Comparison of ENCODE assay signal across 15 cellular contexts in genomic region chr13:99125335-99125915, GRCh38.
DNase-seq lines count a peak whose midpoint lies in the region; TF ChIP-seq lines count a peak whose summit lies in the region.
"Had no signal": no experiment of that assay in that cellular context is flagged by ENCODE, and none has a peak within 500 bp of the region (broad histone marks: within the 10 kb centered on the region; RNA-seq: fewer than 3 reads in every experiment).

No MANE protein-coding gene starts in this region.

- H3K9ac ChIP-seq in OCI-LY3 (ENCODE audit: low read length): peak overlapping the region; percentile 55

- H3K36me3 ChIP-seq in OCI-LY3 (replicated peaks; ENCODE audit: low read depth, low read length): peaks cover 9% of the 10 kb centered on the region
- H3K36me3 ChIP-seq in ascending aorta: no peaks in the 10 kb centered on the region
- H3K36me3 ChIP-seq in osteoblast (ENCODE audit: insufficient read depth, low read length): no peaks in the 10 kb centered on the region
- no peaks in the 10 kb centered on the region for H3K36me3 ChIP-seq in HAP-1 (replicated peaks)
- H3K36me3 ChIP-seq in H7 (replicated peaks; ENCODE audit: control insufficient read depth, insufficient read depth, low read length): no peaks in the 10 kb centered on the region
- H3K36me3 ChIP-seq: esophagus muscularis mucosa, spleen had no signal

- peak overlapping the region; percentile 77 for H3K27ac Mint-ChIP-seq in T-helper 2 cell treated with Interferon-gamma antibody and Interleukin-4, amounts not matched to agents 5 μg/mL and 100 μg/mL, for 36 hours
- H3K27ac Mint-ChIP-seq: CD8-positive, alpha-beta T cell; dendritic cell treated with granulocyte-macrophage colony-stimulating factor and Interleukin-4, amounts not matched to agents 40 ng/mL and 50 ng/mL, for 4 days had no signal

- TF ChIP-seq CTCF in OCI-LY3 (IDR thresholded peaks at IDR 0.05; ENCODE audit: low read depth, low read length): no peak
- no peak for TF ChIP-seq CTCF in ascending aorta (IDR thresholded peaks at IDR 0.05)
- no peak for TF ChIP-seq CTCF in osteoblast (IDR thresholded peaks at IDR 0.05; ENCODE audit: extremely low read depth, low read depth, low read length)

- H4K20me1 ChIP-seq in OCI-LY3 (ENCODE audit: insufficient read depth, low read length) (no peaks in the 10 kb centered on the region), osteoblast (ENCODE audit: insufficient read depth, low read length) (no peaks in the 10 kb centered on the region)

- H3K9me3 Mint-ChIP-seq in T-helper 2 cell treated with Interferon-gamma antibody and Interleukin-4, amounts not matched to agents 5 μg/mL and 100 μg/mL, for 36 hours: peaks cover 4% of the 10 kb centered on the region
- H3K9me3 Mint-ChIP-seq: CD8-positive, alpha-beta T cell; dendritic cell treated with granulocyte-macrophage colony-stimulating factor and Interleukin-4, amounts not matched to agents 40 ng/mL and 50 ng/mL, for 4 days had no signal

- H3K4me1 ChIP-seq in OCI-LY3 (ENCODE audit: low read length): peaks cover 58% of the 10 kb centered on the region
- no peaks in the 10 kb centered on the region for H3K4me1 ChIP-seq in ascending aorta
- H3K4me1 ChIP-seq in osteoblast (ENCODE audit: insufficient read depth, low read length): peaks cover 24% of the 10 kb centered on the region
- peaks cover 19% of the 10 kb centered on the region for H3K4me1 ChIP-seq in HAP-1

- peaks cover 30% of the 10 kb centered on the region for H3K4me1 Mint-ChIP-seq in T-helper 2 cell treated with Interferon-gamma antibody and Interleukin-4, amounts not matched to agents 5 μg/mL and 100 μg/mL, for 36 hours (ENCODE audit: low read depth)

- DNase-seq in T-helper 2 cell treated with Interferon-gamma antibody and Interleukin-4, amounts not matched to agents 5 μg/mL and 100 μg/mL, for 36 hours (ENCODE audit: low spot score): no peak
- no peak for DNase-seq in T-helper 2 cell
- no peak for DNase-seq in ascending aorta (ENCODE audit: low spot score in 2 of 2)
- peak; percentile 59 for DNase-seq in osteoblast (ENCODE audit: insufficient read length, low spot score, missing footprints)
- DNase-seq in NCI-H187 treated with DMSO at 0.1 percent for 48 hours (lab: John Stamatoyannopoulos, UW): no peak
- DNase-seq in HAP-1 (ENCODE audit: low spot score in 2 of 2): no peak
- DNase-seq in H7: no peak
- DNase-seq: activated CD8-positive, alpha-beta memory T cell treated with anti-CD3 and anti-CD28 coated beads, Interleukin-2, amount 50 U/mL, for 48 hours; NCI-H2227 treated with DMSO at 0.1 percent for 48 hours; spleen had no signal

- H3K27me3 Mint-ChIP-seq in T-helper 2 cell treated with Interferon-gamma antibody and Interleukin-4, amounts not matched to agents 5 μg/mL and 100 μg/mL, for 36 hours (ENCODE audit: low read depth): peaks cover 2% of the 10 kb centered on the region

- H3K27me3 ChIP-seq in OCI-LY3 (ENCODE audit: low read depth, low read length) (no peaks in the 10 kb centered on the region), ascending aorta (no peaks in the 10 kb centered on the region), osteoblast (ENCODE audit: insufficient read depth, low read length) (no peaks in the 10 kb centered on the region), HAP-1 (ENCODE audit: low read depth) (no peaks in the 10 kb centered on the region), H7 (ENCODE audit: control insufficient read depth, insufficient read depth, low read length) (peaks cover 6% of the 10 kb centered on the region)
- H3K27me3 ChIP-seq: esophagus muscularis mucosa had no signal

- peaks cover 3% of the 10 kb centered on the region for H3K36me3 Mint-ChIP-seq in T-helper 2 cell treated with Interferon-gamma antibody and Interleukin-4, amounts not matched to agents 5 μg/mL and 100 μg/mL, for 36 hours (ENCODE audit: low read depth)
- H3K36me3 Mint-ChIP-seq: CD8-positive, alpha-beta T cell had no signal

- intact Hi-C loops in ascending aorta (cut with DNase I): loop anchor here (2.0 kb wide), 1 partner anchor 39 kb away; no protein-coding TSS in a partner anchor

- no peaks in the 10 kb centered on the region for H3K79me2 ChIP-seq in OCI-LY3 (ENCODE audit: low read length)
- H3K79me2 ChIP-seq in osteoblast (ENCODE audit: insufficient read depth, low read length): no peaks in the 10 kb centered on the region

- H3K9me3 ChIP-seq in OCI-LY3 (ENCODE audit: insufficient read depth, low read length): peaks cover 10% of the 10 kb centered on the region
- H3K9me3 ChIP-seq in ascending aorta: no peaks in the 10 kb centered on the region
- H3K9me3 ChIP-seq in osteoblast (ENCODE audit: low read depth, low read length): no peaks in the 10 kb centered on the region
- no peaks in the 10 kb centered on the region for H3K9me3 ChIP-seq in HAP-1
- H3K9me3 ChIP-seq: esophagus muscularis mucosa, spleen had no signal

- H3K27ac ChIP-seq in OCI-LY3 (ENCODE audit: low read length) (peak overlapping the region; percentile 81), ascending aorta (peak overlapping the region; percentile 42 to 69), osteoblast (ENCODE audit: low read depth, low read length) (no peak overlapping the region)
- H3K27ac ChIP-seq: 22Rv1, spleen had no signal

- H3K4me3 ChIP-seq in OCI-LY3 (ENCODE audit: low read length): peak overlapping the region; percentile 49
- peak overlapping the region in 1 of 2 donors; percentile 8 for H3K4me3 ChIP-seq in ascending aorta
- H3K4me3 ChIP-seq in osteoblast (ENCODE audit: insufficient read depth, low read length): no peak overlapping the region
- H3K4me3 ChIP-seq in HAP-1: no peak overlapping the region
- H3K4me3 ChIP-seq in H7 (ENCODE audit: insufficient read depth, low read depth, low read length): no peak overlapping the region
- H3K4me3 ChIP-seq: spleen had no signal

- in situ Hi-C loops in HAP-1 (cut with MboI; ENCODE audit: low sequenced_read_pairs): no loop called here

- H3K4me2 ChIP-seq in OCI-LY3 (ENCODE audit: low read length) (peak overlapping the region; percentile 65), osteoblast (ENCODE audit: insufficient read depth, low read length) (peak overlapping the region; percentile 75)

- H2AFZ ChIP-seq in OCI-LY3 (ENCODE audit: low read depth, low read length): no peak overlapping the region
- peak overlapping the region; percentile 45 for H2AFZ ChIP-seq in osteoblast (ENCODE audit: low read length)

- peak overlapping the region; percentile 41 for H3K4me3 Mint-ChIP-seq in T-helper 2 cell treated with Interferon-gamma antibody and Interleukin-4, amounts not matched to agents 5 μg/mL and 100 μg/mL, for 36 hours
- H3K4me3 Mint-ChIP-seq: CD8-positive, alpha-beta T cell; dendritic cell treated with granulocyte-macrophage colony-stimulating factor and Interleukin-4, amounts not matched to agents 40 ng/mL and 50 ng/mL, for 4 days had no signal
